ENCODE assay signal across 1 cellular context in genomic region chr4:26130173-26130572, GRCh38.
TF ChIP-seq lines count a peak whose summit lies in the region.

No MANE protein-coding gene starts in this region.

TF ChIP-seq in GM12878, 131 proteins besides CTCF, POLR2A, EP300 and RAD21 (continued from another document):
- TF ChIP-seq PBX3 (IDR thresholded peaks at IDR 0.05; ENCODE audit: insufficient replicate concordance, low read depth, low read length) (no peak), JUND (IDR thresholded peaks at IDR 0.05; ENCODE audit: low read depth, low read length) (peak; percentile 51; the same call in 1 of the 2 replicates), RELA (IDR thresholded peaks at IDR 0.05; ENCODE audit: borderline replicate concordance, partially characterized antibody) (no peak), RELB (IDR thresholded peaks at IDR 0.05; ENCODE audit: low read depth) (0 out of 2 replicates have a peak, but pooled peaks have one; percentile 16), BACH1 (IDR thresholded peaks at IDR 0.05; ENCODE audit: borderline replicate concordance) (no peak), SMAD5 (IDR thresholded peaks at IDR 0.05; ENCODE audit: low read depth) (no peak), MXI1 (IDR thresholded peaks at IDR 0.05; ENCODE audit: low read depth, low read length) (no peak), MEF2A (IDR thresholded peaks at IDR 0.05; ENCODE audit: insufficient read depth, low read depth, low read length) (peak; percentile 92), MAX (IDR thresholded peaks at IDR 0.05; ENCODE audit: low read depth, low read length) (no peak), GABPA (IDR thresholded peaks at IDR 0.05; ENCODE audit: low read depth) (peak; percentile 71), CBFB (IDR thresholded peaks at IDR 0.05; ENCODE audit: low read depth) (peak; percentile 97), DPF2 (IDR thresholded peaks at IDR 0.05) (peak; percentile 81), ETV6 (conservative IDR thresholded peaks at IDR 0.05 in 1 of 2, IDR thresholded peaks at IDR 0.05 in 1 of 2; ENCODE audit: borderline replicate concordance in 1 of 2, low read depth in 1 of 2) (peak in 1 of 2 experiments; percentile 89; a peak in 2 of 4 replicates), BHLHE40 (IDR thresholded peaks at IDR 0.05; ENCODE audit: borderline replicate concordance in 1 of 2, low read depth in 2 of 2, low read length in 1 of 2) (peak; percentile 28 to 52; a peak in 2 of 4 replicates), PAX8 (IDR thresholded peaks at IDR 0.05) (no peak), PRDM15 (CRISPR knock-in tag; IDR thresholded peaks at IDR 0.05) (no peak), TBL1XR1 (IDR thresholded peaks at IDR 0.05; ENCODE audit: low read depth, low read length) (peak; percentile 97), ZBED1 (IDR thresholded peaks at IDR 0.05; ENCODE audit: borderline replicate concordance) (peak; percentile 92; the same call in 1 of the 2 replicates), CEBPB (IDR thresholded peaks at IDR 0.05; ENCODE audit: borderline replicate concordance in 1 of 2, low read depth in 2 of 2, low read length in 2 of 2) (peak in 1 of 2 experiments; percentile 97; a peak in 2 of 4 replicates), BCL11A (IDR thresholded peaks at IDR 0.05; ENCODE audit: low read depth, low read length) (peak; percentile 98), SP1 (IDR thresholded peaks at IDR 0.05; ENCODE audit: low read depth, low read length) (peak; percentile 60), SRF (IDR thresholded peaks at IDR 0.05; ENCODE audit: low read depth in 2 of 2, low read length in 2 of 2) (peak in 1 of 2 experiments; percentile 72; a peak in 2 of 4 replicates)
- TF ChIP-seq, protein P1, sequence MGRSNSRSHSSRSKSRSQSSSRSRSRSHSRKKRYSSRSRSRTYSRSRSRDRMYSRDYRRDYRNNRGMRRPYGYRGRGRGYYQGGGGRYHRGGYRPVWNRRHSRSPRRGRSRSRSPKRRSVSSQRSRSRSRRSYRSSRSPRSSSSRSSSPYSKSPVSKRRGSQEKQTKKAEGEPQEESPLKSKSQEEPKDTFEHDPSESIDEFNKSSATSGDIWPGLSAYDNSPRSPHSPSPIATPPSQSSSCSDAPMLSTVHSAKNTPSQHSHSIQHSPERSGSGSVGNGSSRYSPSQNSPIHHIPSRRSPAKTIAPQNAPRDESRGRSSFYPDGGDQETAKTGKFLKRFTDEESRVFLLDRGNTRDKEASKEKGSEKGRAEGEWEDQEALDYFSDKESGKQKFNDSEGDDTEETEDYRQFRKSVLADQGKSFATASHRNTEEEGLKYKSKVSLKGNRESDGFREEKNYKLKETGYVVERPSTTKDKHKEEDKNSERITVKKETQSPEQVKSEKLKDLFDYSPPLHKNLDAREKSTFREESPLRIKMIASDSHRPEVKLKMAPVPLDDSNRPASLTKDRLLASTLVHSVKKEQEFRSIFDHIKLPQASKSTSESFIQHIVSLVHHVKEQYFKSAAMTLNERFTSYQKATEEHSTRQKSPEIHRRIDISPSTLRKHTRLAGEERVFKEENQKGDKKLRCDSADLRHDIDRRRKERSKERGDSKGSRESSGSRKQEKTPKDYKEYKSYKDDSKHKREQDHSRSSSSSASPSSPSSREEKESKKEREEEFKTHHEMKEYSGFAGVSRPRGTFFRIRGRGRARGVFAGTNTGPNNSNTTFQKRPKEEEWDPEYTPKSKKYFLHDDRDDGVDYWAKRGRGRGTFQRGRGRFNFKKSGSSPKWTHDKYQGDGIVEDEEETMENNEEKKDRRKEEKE (IDR thresholded peaks at IDR 0.05), result no peak
